ENCODE assay signal across 12 cellular contexts in genomic region chr1:11501491-11501897, GRCh38. TPM values are rescaled to one million over a fixed set of nuclear protein-coding genes. Genes with fewer than 3 reads are reported as not detected.
DNase-seq lines count a peak whose midpoint lies in the region; ATAC-seq and TF ChIP-seq lines count a peak whose summit lies in the region.
"Had no signal": no experiment of that assay in that cellular context is flagged by ENCODE, and none has a peak within 500 bp of the region (broad histone marks: within the 10 kb centered on the region; RNA-seq: fewer than 3 reads in every experiment).

No MANE protein-coding gene starts in this region.

- H3K27ac ChIP-seq in prostate gland, result no peak overlapping the region
- H3K27ac ChIP-seq: neutrophil had no signal

- ATAC-seq in stimulated activated naive CD8-positive, alpha-beta T cell treated with anti-CD3 and anti-CD28 coated beads, Interleukin-15, Interleukin-2, amounts not matched to agents 100 U/mL and 50 U/mL, for 24 hours, result no peak

- peaks cover 15% of the 10 kb centered on the region for H3K36me3 Mint-ChIP-seq in activated naive CD4-positive, alpha-beta T cell treated with anti-CD3 and anti-CD28 coated beads, Interleukin-2, amount 10 ng/mL, durations not matched to agents 7 days and 5 days
- peaks cover 9 to 17% (median 12%) of the 10 kb centered on the region in 3 donors for H3K36me3 Mint-ChIP-seq in immature natural killer cell

- TF ChIP-seq CTCF in prostate gland (IDR thresholded peaks at IDR 0.05), result no peak

- H3K27me3 Mint-ChIP-seq in activated naive CD4-positive, alpha-beta T cell treated with anti-CD3 and anti-CD28 coated beads, Interleukin-2, amount 10 ng/mL, durations not matched to agents 7 days and 5 days, result peaks cover 36% of the 10 kb centered on the region
- H3K27me3 Mint-ChIP-seq in immature natural killer cell (ENCODE audit: low read depth in 3 of 3), result peaks cover 6 to 16% (median 11%) of the 10 kb centered on the region in 3 donors

- no peaks in the 10 kb centered on the region for H3K9me3 ChIP-seq in prostate gland

- H3K4me1 Mint-ChIP-seq in activated naive CD4-positive, alpha-beta T cell treated with anti-CD3 and anti-CD28 coated beads, Interleukin-2, amount 10 ng/mL, durations not matched to agents 7 days and 5 days, result no peaks in the 10 kb centered on the region
- no peaks in the 10 kb centered on the region for H3K4me1 Mint-ChIP-seq in immature natural killer cell

- H3K27me3 ChIP-seq in prostate gland (replicated peaks; ENCODE audit: insufficient read depth), result no peaks in the 10 kb centered on the region

- H3K4me3 Mint-ChIP-seq in activated naive CD4-positive, alpha-beta T cell treated with anti-CD3 and anti-CD28 coated beads, Interleukin-2, amount 10 ng/mL, durations not matched to agents 7 days and 5 days, result no peak overlapping the region
- peak overlapping the region in 4 of 5 donors; percentile 56 to 78 (median 63) for H3K4me3 Mint-ChIP-seq in immature natural killer cell

- no peaks in the 10 kb centered on the region for H3K36me3 ChIP-seq in prostate gland
- H3K36me3 ChIP-seq: neutrophil had no signal

- CTCF ChIA-PET in activated naive CD4-positive, alpha-beta T cell treated with anti-CD3 and anti-CD28 coated beads, Interleukin-2, amount 10 ng/mL, durations not matched to agents 7 days and 5 days (lab: Charles Lee), result no interaction called here

- peak; percentile 24 for DNase-seq in activated naive CD4-positive, alpha-beta T cell treated with anti-CD3 and anti-CD28 coated beads, Interleukin-2, amount 50 U/mL, for 16 hours
- no peak for DNase-seq in activated naive CD4-positive, alpha-beta T cell treated with anti-CD3 and anti-CD28 coated beads, Interleukin-2, amount 10 ng/mL, durations not matched to agents 7 days and 5 days
- DNase-seq in activated effector memory CD4-positive, alpha-beta T cell treated with anti-CD3 and anti-CD28 coated beads, Interleukin-2, amount 50 U/mL, for 16 hours, result peak; percentile 65
- peak; percentile 45 to 54 (median 50) for DNase-seq in immature natural killer cell
- DNase-seq in stimulated activated naive CD8-positive, alpha-beta T cell treated with anti-CD3 and anti-CD28 coated beads, Interleukin-15, Interleukin-2, amounts not matched to agents 100 U/mL and 50 U/mL, for 24 hours, result peak; percentile 7
- no peak for DNase-seq in T1000 (lab: John Stamatoyannopoulos, UW)
- DNase-seq in RPMI8226, result no peak
- DNase-seq in prostate gland (ENCODE audit: low spot score), result no peak
- DNase-seq: NCI-H2029, SHP77 treated with DMSO at 0.1 percent for 48 hours had no signal

- H3K4me3 ChIP-seq in prostate gland, result no peak overlapping the region

- no peak overlapping the region for H3K27ac Mint-ChIP-seq in activated naive CD4-positive, alpha-beta T cell treated with anti-CD3 and anti-CD28 coated beads, Interleukin-2, amount 10 ng/mL, durations not matched to agents 7 days and 5 days
- peak overlapping the region in 1 of 6 donors; percentile 24 for H3K27ac Mint-ChIP-seq in immature natural killer cell

- no peak for TF ChIP-seq POLR2A in prostate gland (IDR thresholded peaks at IDR 0.05)

- WGBS in prostate gland, result 32% methylated on average over 48 of the region's 48 CpGs

- no peaks in the 10 kb centered on the region for H3K4me1 ChIP-seq in prostate gland (replicated peaks)

- H3K9me3 Mint-ChIP-seq in activated naive CD4-positive, alpha-beta T cell treated with anti-CD3 and anti-CD28 coated beads, Interleukin-2, amount 10 ng/mL, durations not matched to agents 7 days and 5 days, result peaks cover 39% of the 10 kb centered on the region
- peaks cover 5 to 35% (median 20%) of the 10 kb centered on the region in 6 donors for H3K9me3 Mint-ChIP-seq in immature natural killer cell

- intact Hi-C loops in prostate gland (cut with DNase I), result no loop called here

RNA-seq across cellular contexts. Expression of gene DISP3, which starts 22.5 kb away (rescaled TPM):
- under 1 TPM in 2 of 3 donors, not detected in 1; 0.37 to 0.66 TPM for polyA plus RNA-seq in immature natural killer cell
- 1 to 10 TPM in 1 of 2 donors, under 1 TPM in 1; 0.80 to 1.7 TPM for total RNA-seq in prostate gland
- total RNA-seq: lower leg skin had no signal

Comparison
In these comparisons a context has a peak if more than half of its experiments do, and no peak if none do; other contexts are left out.
1. DNase-seq: peak in activated naive CD4-positive, alpha-beta T cell treated with anti-CD3 and anti-CD28 coated beads, Interleukin-2, amount 50 U/mL, for 16 hours (single experiment), activated effector memory CD4-positive, alpha-beta T cell treated with anti-CD3 and anti-CD28 coated beads, Interleukin-2, amount 50 U/mL, for 16 hours (single experiment), immature natural killer cell (3 of 3) and stimulated activated naive CD8-positive, alpha-beta T cell treated with anti-CD3 and anti-CD28 coated beads, Interleukin-15, Interleukin-2, amounts not matched to agents 100 U/mL and 50 U/mL, for 24 hours (single experiment); none in activated naive CD4-positive, alpha-beta T cell treated with anti-CD3 and anti-CD28 coated beads, Interleukin-2, amount 10 ng/mL, durations not matched to agents 7 days and 5 days (single experiment), T1000 (single experiment), RPMI8226 (single experiment) and prostate gland (single experiment).